Comparison of ENCODE assay signal across 1 cellular context in the genomic region with DNA sequence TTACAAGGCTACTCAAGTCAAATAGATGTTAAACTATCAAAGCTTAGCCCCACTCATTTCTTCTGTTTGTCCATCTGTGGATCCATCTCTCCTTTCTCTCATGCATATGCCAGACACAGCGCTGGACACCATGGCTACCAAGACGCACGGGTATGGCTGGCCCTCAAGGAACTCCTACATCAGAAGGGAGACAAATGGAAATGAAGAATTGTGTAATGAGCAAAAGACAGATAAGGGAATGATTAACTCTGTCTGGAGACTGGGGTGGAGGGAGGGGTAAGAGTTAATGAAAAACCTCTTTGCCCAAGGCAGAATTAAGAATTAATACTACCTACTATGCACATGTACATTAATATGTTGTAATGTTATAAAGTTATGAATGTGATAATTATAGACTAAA.
TF ChIP-seq lines count a peak whose summit lies in the region.

No MANE protein-coding gene starts in this region.

TF ChIP-seq in K562, 482 proteins besides CTCF, POLR2A, EP300 and RAD21 (continued from another document):
- TF ChIP-seq, protein P1, sequence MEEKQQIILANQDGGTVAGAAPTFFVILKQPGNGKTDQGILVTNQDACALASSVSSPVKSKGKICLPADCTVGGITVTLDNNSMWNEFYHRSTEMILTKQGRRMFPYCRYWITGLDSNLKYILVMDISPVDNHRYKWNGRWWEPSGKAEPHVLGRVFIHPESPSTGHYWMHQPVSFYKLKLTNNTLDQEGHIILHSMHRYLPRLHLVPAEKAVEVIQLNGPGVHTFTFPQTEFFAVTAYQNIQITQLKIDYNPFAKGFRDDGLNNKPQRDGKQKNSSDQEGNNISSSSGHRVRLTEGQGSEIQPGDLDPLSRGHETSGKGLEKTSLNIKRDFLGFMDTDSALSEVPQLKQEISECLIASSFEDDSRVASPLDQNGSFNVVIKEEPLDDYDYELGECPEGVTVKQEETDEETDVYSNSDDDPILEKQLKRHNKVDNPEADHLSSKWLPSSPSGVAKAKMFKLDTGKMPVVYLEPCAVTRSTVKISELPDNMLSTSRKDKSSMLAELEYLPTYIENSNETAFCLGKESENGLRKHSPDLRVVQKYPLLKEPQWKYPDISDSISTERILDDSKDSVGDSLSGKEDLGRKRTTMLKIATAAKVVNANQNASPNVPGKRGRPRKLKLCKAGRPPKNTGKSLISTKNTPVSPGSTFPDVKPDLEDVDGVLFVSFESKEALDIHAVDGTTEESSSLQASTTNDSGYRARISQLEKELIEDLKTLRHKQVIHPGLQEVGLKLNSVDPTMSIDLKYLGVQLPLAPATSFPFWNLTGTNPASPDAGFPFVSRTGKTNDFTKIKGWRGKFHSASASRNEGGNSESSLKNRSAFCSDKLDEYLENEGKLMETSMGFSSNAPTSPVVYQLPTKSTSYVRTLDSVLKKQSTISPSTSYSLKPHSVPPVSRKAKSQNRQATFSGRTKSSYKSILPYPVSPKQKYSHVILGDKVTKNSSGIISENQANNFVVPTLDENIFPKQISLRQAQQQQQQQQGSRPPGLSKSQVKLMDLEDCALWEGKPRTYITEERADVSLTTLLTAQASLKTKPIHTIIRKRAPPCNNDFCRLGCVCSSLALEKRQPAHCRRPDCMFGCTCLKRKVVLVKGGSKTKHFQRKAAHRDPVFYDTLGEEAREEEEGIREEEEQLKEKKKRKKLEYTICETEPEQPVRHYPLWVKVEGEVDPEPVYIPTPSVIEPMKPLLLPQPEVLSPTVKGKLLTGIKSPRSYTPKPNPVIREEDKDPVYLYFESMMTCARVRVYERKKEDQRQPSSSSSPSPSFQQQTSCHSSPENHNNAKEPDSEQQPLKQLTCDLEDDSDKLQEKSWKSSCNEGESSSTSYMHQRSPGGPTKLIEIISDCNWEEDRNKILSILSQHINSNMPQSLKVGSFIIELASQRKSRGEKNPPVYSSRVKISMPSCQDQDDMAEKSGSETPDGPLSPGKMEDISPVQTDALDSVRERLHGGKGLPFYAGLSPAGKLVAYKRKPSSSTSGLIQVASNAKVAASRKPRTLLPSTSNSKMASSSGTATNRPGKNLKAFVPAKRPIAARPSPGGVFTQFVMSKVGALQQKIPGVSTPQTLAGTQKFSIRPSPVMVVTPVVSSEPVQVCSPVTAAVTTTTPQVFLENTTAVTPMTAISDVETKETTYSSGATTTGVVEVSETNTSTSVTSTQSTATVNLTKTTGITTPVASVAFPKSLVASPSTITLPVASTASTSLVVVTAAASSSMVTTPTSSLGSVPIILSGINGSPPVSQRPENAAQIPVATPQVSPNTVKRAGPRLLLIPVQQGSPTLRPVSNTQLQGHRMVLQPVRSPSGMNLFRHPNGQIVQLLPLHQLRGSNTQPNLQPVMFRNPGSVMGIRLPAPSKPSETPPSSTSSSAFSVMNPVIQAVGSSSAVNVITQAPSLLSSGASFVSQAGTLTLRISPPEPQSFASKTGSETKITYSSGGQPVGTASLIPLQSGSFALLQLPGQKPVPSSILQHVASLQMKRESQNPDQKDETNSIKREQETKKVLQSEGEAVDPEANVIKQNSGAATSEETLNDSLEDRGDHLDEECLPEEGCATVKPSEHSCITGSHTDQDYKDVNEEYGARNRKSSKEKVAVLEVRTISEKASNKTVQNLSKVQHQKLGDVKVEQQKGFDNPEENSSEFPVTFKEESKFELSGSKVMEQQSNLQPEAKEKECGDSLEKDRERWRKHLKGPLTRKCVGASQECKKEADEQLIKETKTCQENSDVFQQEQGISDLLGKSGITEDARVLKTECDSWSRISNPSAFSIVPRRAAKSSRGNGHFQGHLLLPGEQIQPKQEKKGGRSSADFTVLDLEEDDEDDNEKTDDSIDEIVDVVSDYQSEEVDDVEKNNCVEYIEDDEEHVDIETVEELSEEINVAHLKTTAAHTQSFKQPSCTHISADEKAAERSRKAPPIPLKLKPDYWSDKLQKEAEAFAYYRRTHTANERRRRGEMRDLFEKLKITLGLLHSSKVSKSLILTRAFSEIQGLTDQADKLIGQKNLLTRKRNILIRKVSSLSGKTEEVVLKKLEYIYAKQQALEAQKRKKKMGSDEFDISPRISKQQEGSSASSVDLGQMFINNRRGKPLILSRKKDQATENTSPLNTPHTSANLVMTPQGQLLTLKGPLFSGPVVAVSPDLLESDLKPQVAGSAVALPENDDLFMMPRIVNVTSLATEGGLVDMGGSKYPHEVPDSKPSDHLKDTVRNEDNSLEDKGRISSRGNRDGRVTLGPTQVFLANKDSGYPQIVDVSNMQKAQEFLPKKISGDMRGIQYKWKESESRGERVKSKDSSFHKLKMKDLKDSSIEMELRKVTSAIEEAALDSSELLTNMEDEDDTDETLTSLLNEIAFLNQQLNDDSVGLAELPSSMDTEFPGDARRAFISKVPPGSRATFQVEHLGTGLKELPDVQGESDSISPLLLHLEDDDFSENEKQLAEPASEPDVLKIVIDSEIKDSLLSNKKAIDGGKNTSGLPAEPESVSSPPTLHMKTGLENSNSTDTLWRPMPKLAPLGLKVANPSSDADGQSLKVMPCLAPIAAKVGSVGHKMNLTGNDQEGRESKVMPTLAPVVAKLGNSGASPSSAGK (IDR thresholded peaks at IDR 0.05), result no peak
- TF ChIP-seq, protein P2, sequence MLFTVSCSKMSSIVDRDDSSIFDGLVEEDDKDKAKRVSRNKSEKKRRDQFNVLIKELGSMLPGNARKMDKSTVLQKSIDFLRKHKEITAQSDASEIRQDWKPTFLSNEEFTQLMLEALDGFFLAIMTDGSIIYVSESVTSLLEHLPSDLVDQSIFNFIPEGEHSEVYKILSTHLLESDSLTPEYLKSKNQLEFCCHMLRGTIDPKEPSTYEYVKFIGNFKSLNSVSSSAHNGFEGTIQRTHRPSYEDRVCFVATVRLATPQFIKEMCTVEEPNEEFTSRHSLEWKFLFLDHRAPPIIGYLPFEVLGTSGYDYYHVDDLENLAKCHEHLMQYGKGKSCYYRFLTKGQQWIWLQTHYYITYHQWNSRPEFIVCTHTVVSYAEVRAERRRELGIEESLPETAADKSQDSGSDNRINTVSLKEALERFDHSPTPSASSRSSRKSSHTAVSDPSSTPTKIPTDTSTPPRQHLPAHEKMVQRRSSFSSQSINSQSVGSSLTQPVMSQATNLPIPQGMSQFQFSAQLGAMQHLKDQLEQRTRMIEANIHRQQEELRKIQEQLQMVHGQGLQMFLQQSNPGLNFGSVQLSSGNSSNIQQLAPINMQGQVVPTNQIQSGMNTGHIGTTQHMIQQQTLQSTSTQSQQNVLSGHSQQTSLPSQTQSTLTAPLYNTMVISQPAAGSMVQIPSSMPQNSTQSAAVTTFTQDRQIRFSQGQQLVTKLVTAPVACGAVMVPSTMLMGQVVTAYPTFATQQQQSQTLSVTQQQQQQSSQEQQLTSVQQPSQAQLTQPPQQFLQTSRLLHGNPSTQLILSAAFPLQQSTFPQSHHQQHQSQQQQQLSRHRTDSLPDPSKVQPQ (CRISPR knock-in tag; IDR thresholded peaks at IDR 0.05; ENCODE audit: borderline replicate concordance), result no peak
- TF ChIP-seq SMAD1 (IDR thresholded peaks at IDR 0.05; ENCODE audit: low read depth, low read length, partially characterized antibody), result no peak
- TF ChIP-seq HDGF (IDR thresholded peaks at IDR 0.05), result no peak
- no peak for TF ChIP-seq ZNF551 (CRISPR knock-in tag; IDR thresholded peaks at IDR 0.05)
- no peak for TF ChIP-seq TCF3 (CRISPR knock-in tag; IDR thresholded peaks at IDR 0.05)
- TF ChIP-seq ZNF445 (CRISPR knock-in tag; IDR thresholded peaks at IDR 0.05; ENCODE audit: low read depth), result no peak
